In genomic region chr2:68414452-68414851, GRCh38 we compare ENCODE assay signal across 34 cellular contexts. TPM values are rescaled to one million over a fixed set of nuclear protein-coding genes. Genes with fewer than 3 reads are reported as not detected.
"Had no signal": no experiment of that assay in that cellular context is flagged by ENCODE, and none has a peak within 500 bp of the region (broad histone marks: within the 10 kb centered on the region; RNA-seq: fewer than 3 reads in every experiment).

No MANE protein-coding gene starts in this region.

- H3K27me3 ChIP-seq: adrenal gland, body of pancreas, esophagus squamous epithelium, heart right ventricle, stomach, suprapubic skin, tibial artery, upper lobe of right lung had no signal

- H3K4me3 Mint-ChIP-seq: activated naive CD4-positive, alpha-beta T cell treated with anti-CD3 and anti-CD28 coated beads for 36 hours; activated naive CD8-positive, alpha-beta T cell treated with anti-CD3 and anti-CD28 coated beads for 36 hours; activated T-cell treated with anti-CD3 and anti-CD28 coated beads, Interleukin-2, amount 50 U/mL, for 72 hours; nephron progenitor cell; stimulated activated naive B cell treated with anti-CD40 and anti-IgM and Interleukin-4, amounts not matched to agents 10 μg/mL and 1 μg/mL and 100 μg/mL, for 72 hours; T-helper 1 cell treated with Interleukin-12 subunit alpha and Interleukin-12 subunit beta and Interleukin-4 antibody, amounts not matched to agents 30 μg/mL and 1 μg/mL, for 36 hours had no signal

- H3K9me3 ChIP-seq: adrenal gland, body of pancreas, esophagus squamous epithelium, heart right ventricle, lower lobe of right lung, mucosa of descending colon, psoas muscle, stomach, suprapubic skin, tibial artery, upper lobe of right lung had no signal

- H3K27ac ChIP-seq: adrenal gland, body of pancreas, esophagus squamous epithelium, lower lobe of right lung, parathyroid adenoma, psoas muscle, stomach, suprapubic skin, tibial artery, upper lobe of right lung, VCaP had no signal

- ATAC-seq: activated T-cell treated with anti-CD3 and anti-CD28 coated beads, Interleukin-2, amount 50 U/mL, for 72 hours; body of pancreas; left lobe of liver; lower lobe of right lung; mucosa of descending colon; psoas muscle; stimulated activated naive B cell treated with anti-CD40 and anti-IgM and Interleukin-4, amounts not matched to agents 10 μg/mL and 1 μg/mL and 100 μg/mL, for 72 hours; upper lobe of right lung had no signal

- H3K27me3 Mint-ChIP-seq: stimulated activated naive B cell treated with anti-CD40 and anti-IgM and Interleukin-4, amounts not matched to agents 10 μg/mL and 1 μg/mL and 100 μg/mL, for 72 hours had no signal

- DNase-seq: activated CD4-positive, alpha-beta T cell treated with anti-CD3 and anti-CD28 coated beads for 4 hours; activated CD4-positive, alpha-beta T cell treated with anti-CD3 and anti-CD28 coated beads, Interleukin-2, amount 50 U/mL, for 4 hours; activated naive CD4-positive, alpha-beta T cell treated with anti-CD3 and anti-CD28 coated beads for 36 hours; activated naive CD8-positive, alpha-beta T cell treated with anti-CD3 and anti-CD28 coated beads for 36 hours; activated T-cell treated with anti-CD3 and anti-CD28 coated beads for 4 hours; activated T-cell treated with anti-CD3 and anti-CD28 coated beads, Interleukin-2, amount 50 U/mL, for 72 hours; adrenal gland; aorta; body of pancreas; cortex of kidney; esophagus squamous epithelium; foreskin melanocyte; heart right ventricle; kidney glomerular epithelial cell; lower lobe of right lung; mesenchymal stem cell; mucosa of descending colon; nephron progenitor cell; occipital lobe; psoas muscle; stimulated activated CD4-positive, alpha-beta T cell treated with anti-CD3 and anti-CD28 coated beads, Interleukin-15, amount 100 ng/mL, for 24 hours; stimulated activated CD4-positive, alpha-beta T cell treated with anti-CD3 and anti-CD28 coated beads, Interleukin-2, amount 100 ng/mL, for 24 hours; stimulated activated naive B cell treated with anti-CD40 and anti-IgM and Interleukin-4, amounts not matched to agents 10 μg/mL and 1 μg/mL and 100 μg/mL, for 72 hours; stomach; SW 1271; T-helper 9 cell; tibial artery; upper lobe of right lung had no signal

- H3K27ac Mint-ChIP-seq: activated naive CD4-positive, alpha-beta T cell treated with anti-CD3 and anti-CD28 coated beads for 36 hours; activated naive CD8-positive, alpha-beta T cell treated with anti-CD3 and anti-CD28 coated beads for 36 hours; activated T-cell treated with anti-CD3 and anti-CD28 coated beads, Interleukin-2, amount 50 U/mL, for 72 hours; nephron progenitor cell; stimulated activated naive B cell treated with anti-CD40 and anti-IgM and Interleukin-4, amounts not matched to agents 10 μg/mL and 1 μg/mL and 100 μg/mL, for 72 hours; T-helper 1 cell treated with Interleukin-12 subunit alpha and Interleukin-12 subunit beta and Interleukin-4 antibody, amounts not matched to agents 30 μg/mL and 1 μg/mL, for 36 hours had no signal

- H3K4me3 ChIP-seq: adrenal gland, body of pancreas, esophagus squamous epithelium, heart right ventricle, lower lobe of right lung, mucosa of descending colon, psoas muscle, stomach, suprapubic skin, tibial artery, upper lobe of right lung had no signal

- H3K4me1 ChIP-seq: adrenal gland, body of pancreas, parathyroid adenoma, psoas muscle, stomach, suprapubic skin, tibial artery, upper lobe of right lung had no signal

- H3K9me3 Mint-ChIP-seq: activated naive CD4-positive, alpha-beta T cell treated with anti-CD3 and anti-CD28 coated beads for 36 hours; activated naive CD8-positive, alpha-beta T cell treated with anti-CD3 and anti-CD28 coated beads for 36 hours; activated T-cell treated with anti-CD3 and anti-CD28 coated beads, Interleukin-2, amount 50 U/mL, for 72 hours; nephron progenitor cell; T-helper 1 cell treated with Interleukin-12 subunit alpha and Interleukin-12 subunit beta and Interleukin-4 antibody, amounts not matched to agents 30 μg/mL and 1 μg/mL, for 36 hours had no signal

- H3K36me3 Mint-ChIP-seq: activated naive CD8-positive, alpha-beta T cell treated with anti-CD3 and anti-CD28 coated beads for 36 hours had no signal

- H3K36me3 ChIP-seq: adrenal gland, esophagus squamous epithelium, heart right ventricle, lower lobe of right lung, stomach, suprapubic skin, tibial artery, upper lobe of right lung had no signal

RNA-seq across cellular contexts. Expression of gene PLEK, which starts 49.4 kb away (rescaled TPM):
- total RNA-seq: myocyte had no signal
